25 cellular contexts compared by ENCODE assay signal in genomic region chrX:43717161-43717560, GRCh38.
DNase-seq lines count a peak whose midpoint lies in the region; ATAC-seq, FAIRE-seq and TF ChIP-seq lines count a peak whose summit lies in the region.
"Had no signal": no experiment of that assay in that cellular context is flagged by ENCODE, and none has a peak within 500 bp of the region (broad histone marks: within the 10 kb centered on the region; RNA-seq: fewer than 3 reads in every experiment).

No MANE protein-coding gene starts in this region.

- no peak for ATAC-seq in PC-3
- ATAC-seq in gastrocnemius medialis = no peak
- ATAC-seq: Panc1 had no signal

- no peaks in the 10 kb centered on the region for H3K9me3 Mint-ChIP-seq in astrocyte (ENCODE audit: unreplicated experiment)
- H3K9me3 Mint-ChIP-seq: HFFc6 had no signal

- no peaks in the 10 kb centered on the region for H3K9me1 ChIP-seq in keratinocyte (ENCODE audit: control insufficient read depth, extremely low read depth, insufficient read depth, low read length)

- no peak overlapping the region for H3K4me3 Mint-ChIP-seq in astrocyte (ENCODE audit: unreplicated experiment)
- H3K4me3 Mint-ChIP-seq: CD4-positive, CD25-positive, alpha-beta regulatory T cell; HFFc6 had no signal

- FAIRE-seq in astrocyte (lab: Jason Lieb, UNC) (peak; percentile 41), keratinocyte (lab: Jason Lieb, UNC) (peak; percentile 97)
- FAIRE-seq: A204.1, D721Med, G401.6 had no signal

- in situ Hi-C loops in gastrocnemius medialis (cut with MboI; ENCODE audit: low sequenced_read_pairs in 4 of 4) = no loop called here

- H3F3A ChIP-seq in PC-3 (ENCODE audit: low read length, unreplicated experiment) = no peaks in the 10 kb centered on the region

- H3K27ac ChIP-seq in PC-3 (ENCODE audit: low read length) (peak overlapping the region; percentile 56), astrocyte (ENCODE audit: low read depth, low read length) (no peak overlapping the region), keratinocyte (ENCODE audit: control insufficient read depth, insufficient read depth, low read length) (peak overlapping the region; percentile 93), gastrocnemius medialis (no peak overlapping the region)
- H3K27ac ChIP-seq: BLaER1 had no signal

- TF ChIP-seq CTCF in PC-3 (conservative IDR thresholded peaks at IDR 0.05; ENCODE audit: low read depth, low read length) (no peak), astrocyte (IDR thresholded peaks at IDR 0.05; ENCODE audit: insufficient read depth, low read depth, low read length) (no peak), keratinocyte (optimal IDR thresholded peaks at IDR 0.05 in 1 of 3, IDR thresholded peaks at IDR 0.05 in 1 of 3, conservative IDR thresholded peaks at IDR 0.05 in 1 of 3; ENCODE audit: extremely low read depth in 1 of 3, insufficient read depth in 2 of 3, low read length in 3 of 3) (no peak), gastrocnemius medialis (IDR thresholded peaks at IDR 0.05 in 4 of 5, conservative IDR thresholded peaks at IDR 0.05 in 1 of 5) (no peak)

- POLR2A ChIA-PET in PC-3 (lab: Charles Lee; ENCODE audit: unreplicated experiment) = no interaction called here

- DNase-seq in A172 (ENCODE audit: low spot score) = peak; percentile 35
- peak; percentile 46 for DNase-seq in PC-3
- DNase-seq in astrocyte (ENCODE audit: low read depth) = no peak
- DNase-seq in keratinocyte (ENCODE audit: low read depth, low spot score) = peak; percentile 67
- DNase-seq in gastrocnemius medialis = no peak
- no peak for DNase-seq in nucleus accumbens (lab: John Stamatoyannopoulos, UW)
- no peak for DNase-seq in HuH-7.5 (ENCODE audit: low spot score)
- DNase-seq: CD4-positive, CD25-positive, alpha-beta regulatory T cell; GOT3; HFFc6; IMR-90; KG1; MM.1S; NCI-H1417; NCI-H1694 treated with DMSO at 0.1 percent for 48 hours; NCI-H2081; NCI-H2227 treated with DMSO at 0.1 percent for 48 hours; NCI-H526 treated with DMSO at 0.1 percent for 48 hours; SK-N-SH had no signal

- H3K9me2 ChIP-seq in PC-3 (replicated peaks; ENCODE audit: low read length) = no peaks in the 10 kb centered on the region
- H3K9me2 ChIP-seq: SK-N-SH had no signal

- no peak overlapping the region for H3K4me3 ChIP-seq in PC-3 (ENCODE audit: low read length)
- no peak overlapping the region for H3K4me3 ChIP-seq in astrocyte (ENCODE audit: insufficient read depth, low read depth, low read length)
- peak overlapping the region in 1 of 3 experiments; percentile 7 for H3K4me3 ChIP-seq in keratinocyte (ENCODE audit: control insufficient read depth in 2 of 3, extremely low read depth in 1 of 3, insufficient read depth in 2 of 3, low read depth in 1 of 3, low read length in 3 of 3)
- no peak overlapping the region for H3K4me3 ChIP-seq in gastrocnemius medialis
- H3K4me3 ChIP-seq: BLaER1, HAP-1 had no signal

- H3K36me3 ChIP-seq in PC-3 (ENCODE audit: low read depth, low read length) (no peaks in the 10 kb centered on the region), astrocyte (ENCODE audit: insufficient read depth, low read length) (no peaks in the 10 kb centered on the region), keratinocyte (ENCODE audit: control insufficient read depth in 2 of 2, extremely low read depth in 1 of 2, insufficient read depth in 2 of 2, low read length in 2 of 2) (peaks cover 0 to 2% of the 10 kb centered on the region in 2 experiments), gastrocnemius medialis (peaks cover 0 to 2% of the 10 kb centered on the region in 2 donors)
- H3K36me3 ChIP-seq: BLaER1, HAP-1 had no signal

- no peak for TF ChIP-seq POLR2A in gastrocnemius medialis (IDR thresholded peaks at IDR 0.05)

- no TSS peak for BruUV-seq in PC-3 (replicated peaks; lab: Mats Ljungman, UMichigan)

- H3K36me3 Mint-ChIP-seq in astrocyte (ENCODE audit: low read depth, unreplicated experiment) = no peaks in the 10 kb centered on the region
- H3K36me3 Mint-ChIP-seq: CD4-positive, CD25-positive, alpha-beta regulatory T cell had no signal

- H3K27ac Mint-ChIP-seq in astrocyte (ENCODE audit: unreplicated experiment) = no peak overlapping the region
- H3K27ac Mint-ChIP-seq: CD4-positive, CD25-positive, alpha-beta regulatory T cell; HFFc6 had no signal

- no peaks in the 10 kb centered on the region for H3K79me2 ChIP-seq in PC-3 (ENCODE audit: low read length)
- no peaks in the 10 kb centered on the region for H3K79me2 ChIP-seq in astrocyte (ENCODE audit: insufficient read depth, low read length)
- no peaks in the 10 kb centered on the region for H3K79me2 ChIP-seq in keratinocyte (ENCODE audit: control insufficient read depth, insufficient read depth, low read length)

- H3K4me1 ChIP-seq in PC-3 (ENCODE audit: insufficient read depth, low read length) = no peaks in the 10 kb centered on the region; the same call in 1 of the 2 replicates
- H3K4me1 ChIP-seq in astrocyte (ENCODE audit: insufficient read depth, low read length) = no peaks in the 10 kb centered on the region
- H3K4me1 ChIP-seq in keratinocyte (ENCODE audit: control insufficient read depth, extremely low read depth, insufficient read depth, low read length) = peaks cover 35% of the 10 kb centered on the region
- no peaks in the 10 kb centered on the region for H3K4me1 ChIP-seq in gastrocnemius medialis
- H3K4me1 ChIP-seq: BLaER1, HAP-1 had no signal

- CTCF ChIA-PET in PC-3 (lab: Charles Lee) = no interaction called here

- intact Hi-C loops in PC-3 (cut with micrococcal nuclease) (no loop called here), gastrocnemius medialis (cut with DNase I; ENCODE audit: low total_unique reads) (no loop called here)

- H3K4me2 ChIP-seq in PC-3 (ENCODE audit: low read length) (no peak overlapping the region), astrocyte (ENCODE audit: low read length) (no peak overlapping the region), keratinocyte (ENCODE audit: control insufficient read depth, extremely low read depth, insufficient read depth, low read depth, low read length) (peak overlapping the region; percentile 54)
- H3K4me2 ChIP-seq: BLaER1, SK-N-SH had no signal

- dilution Hi-C loops in keratinocyte (cut with MboI; ENCODE audit: extremely low pct_ligation_motif_present, low sequenced_read_pairs) = no loop called here

- H2AFZ ChIP-seq in PC-3 (ENCODE audit: low read length) = no peak overlapping the region
- H2AFZ ChIP-seq in astrocyte (ENCODE audit: low read depth, low read length) = no peak overlapping the region
- H2AFZ ChIP-seq in keratinocyte (ENCODE audit: control insufficient read depth, low read length) = no peak overlapping the region

- no peaks in the 10 kb centered on the region for H3K4me1 Mint-ChIP-seq in astrocyte (ENCODE audit: low read depth, unreplicated experiment)
- H3K4me1 Mint-ChIP-seq: CD4-positive, CD25-positive, alpha-beta regulatory T cell had no signal

- H4K20me1 ChIP-seq in PC-3 (ENCODE audit: low read length) (no peaks in the 10 kb centered on the region), astrocyte (ENCODE audit: insufficient read depth, low read length) (no peaks in the 10 kb centered on the region), keratinocyte (ENCODE audit: control insufficient read depth, extremely low read depth, insufficient read depth, low read length) (no peaks in the 10 kb centered on the region)
- H4K20me1 ChIP-seq: BLaER1 had no signal

- H3K27me3 ChIP-seq in PC-3 (ENCODE audit: low read length) (no peaks in the 10 kb centered on the region), astrocyte (ENCODE audit: insufficient read depth, low read length) (no peaks in the 10 kb centered on the region), keratinocyte (ENCODE audit: control insufficient read depth, extremely low read depth, insufficient read depth, low read length) (no peaks in the 10 kb centered on the region), gastrocnemius medialis (no peaks in the 10 kb centered on the region)

- H3K27me3 Mint-ChIP-seq in astrocyte (ENCODE audit: low read depth, unreplicated experiment) = no peaks in the 10 kb centered on the region
- H3K27me3 Mint-ChIP-seq: CD4-positive, CD25-positive, alpha-beta regulatory T cell had no signal

- H3K9ac ChIP-seq in PC-3 (ENCODE audit: low read length) (no peak overlapping the region), astrocyte (ENCODE audit: low read length) (no peak overlapping the region), keratinocyte (ENCODE audit: control insufficient read depth, extremely low read depth, insufficient read depth, low read length) (peak overlapping the region; percentile 52)
- H3K9ac ChIP-seq: BLaER1, SK-N-SH had no signal

- H3K9me3 ChIP-seq in PC-3 (ENCODE audit: low read length) = no peaks in the 10 kb centered on the region
- no peaks in the 10 kb centered on the region for H3K9me3 ChIP-seq in astrocyte (ENCODE audit: insufficient read depth, low read depth, low read length)
- peaks cover 2% of the 10 kb centered on the region for H3K9me3 ChIP-seq in keratinocyte (ENCODE audit: control insufficient read depth, low read depth, low read length)
- peaks cover 0 to 4% (median 0%) of the 10 kb centered on the region in 3 donors for H3K9me3 ChIP-seq in gastrocnemius medialis
- H3K9me3 ChIP-seq: HAP-1, SK-N-SH had no signal

Comparison
In these comparisons a context has a peak if more than half of its experiments do, and no peak if none do; other contexts are left out.
1. DNase-seq: peak in A172 (single experiment), PC-3 (single experiment) and keratinocyte (single experiment); none in astrocyte (single experiment), gastrocnemius medialis (0 of 2), nucleus accumbens (0 of 56) and HuH-7.5 (single experiment).
2. H3K27ac ChIP-seq: peak in PC-3 (single experiment) and keratinocyte (single experiment); none in astrocyte (single experiment) and gastrocnemius medialis (0 of 4).